8 cellular contexts compared by ENCODE assay signal in genomic region chr14:89701079-89702043, GRCh38.
DNase-seq lines count a peak whose midpoint lies in the region; ATAC-seq, FAIRE-seq and TF ChIP-seq lines count a peak whose summit lies in the region.

No MANE protein-coding gene starts in this region.

- POLR2A ChIA-PET in SK-N-SH (lab: Yijun Ruan, JAX): no interaction called here

- 30% methylated on average over 36 of the region's 85 CpGs for WGBS in SK-N-SH (ENCODE audit: low lambda C conversion rate)
- WGBS in pancreas, 2 donors: 5 to 13% methylated on average over 39 to 80 of the region's 85 CpGs
- WGBS in thymus: 10% methylated on average over 85 of the region's 85 CpGs

- H3K36me3 Mint-ChIP-seq in activated naive CD4-positive, alpha-beta T cell treated with anti-CD3 and anti-CD28 coated beads, Interleukin-2, amount 50 U/mL, for 72 hours: peaks cover 0 to 45% of the 10 kb centered on the region in 2 donors

- H3K4me2 ChIP-seq in SK-N-SH: peak overlapping the region; percentile 75

- CTCF ChIA-PET in SK-N-SH (lab: Yijun Ruan, JAX): interaction anchor here (0.8 to 1.4 kb wide), 5 partner anchors 9 to 313 kb away, joined by 3 read pairs; no protein-coding TSS in a partner anchor

- TF ChIP-seq CTCF in SK-N-SH (IDR thresholded peaks at IDR 0.05) (no peak), pancreas (IDR thresholded peaks at IDR 0.05) (no peak)

- H2AFZ ChIP-seq in SK-N-SH (ENCODE audit: low read depth): peak overlapping the region; percentile 97

- TF ChIP-seq RAD21 in SK-N-SH (IDR thresholded peaks at IDR 0.05; ENCODE audit: low read length): peak; percentile 20; the same call in 1 of the 2 replicates

- no peaks in the 10 kb centered on the region for H3K79me2 ChIP-seq in SK-N-SH (ENCODE audit: insufficient read depth)

- intact Hi-C loops in Right ventricle myocardium superior (cut with DNase I): loop anchor here (5.0 kb wide), 1 partner anchor 284 kb away; the partner anchor contains the start of gene FOXN3
- intact Hi-C loops in pancreas (cut with DNase I): no loop called here

- H3K36me3 ChIP-seq in SK-N-SH (replicated peaks in 1 of 2; ENCODE audit: control insufficient read depth in 1 of 2, insufficient read depth in 2 of 2, low read length in 1 of 2) (no peaks in the 10 kb centered on the region), pancreas (no peaks in the 10 kb centered on the region), thymus (ENCODE audit: control insufficient read depth, insufficient read depth) (no peaks in the 10 kb centered on the region)

- FAIRE-seq in pancreas (lab: Jason Lieb, UNC): no peak

- peak overlapping the region; percentile 60 to 90 for H3K27ac Mint-ChIP-seq in activated naive CD4-positive, alpha-beta T cell treated with anti-CD3 and anti-CD28 coated beads, Interleukin-2, amount 50 U/mL, for 72 hours

- peak; percentile 63 for DNase-seq in DMS 273 treated with DMSO at 0.1 percent for 48 hours (lab: John Stamatoyannopoulos, UW)
- peak; percentile 36 for DNase-seq in LHCN-M2 (ENCODE audit: low read depth)
- DNase-seq in SK-N-SH: peak; percentile 96
- DNase-seq in activated naive CD4-positive, alpha-beta T cell treated with anti-CD3 and anti-CD28 coated beads, Interleukin-2, amount 50 U/mL, for 72 hours (ENCODE audit: low spot score in 2 of 2): peak; percentile 79 to 85
- DNase-seq in Right ventricle myocardium superior: peak; percentile 93
- DNase-seq in pancreas: peak; percentile 83 to 94 (median 92)

- H3K4me3 ChIP-seq in SK-N-SH (ENCODE audit: low read depth in 2 of 2, low read length in 1 of 2): peak overlapping the region; percentile 56 to 62
- peak overlapping the region; percentile 34 to 65 (median 59) for H3K4me3 ChIP-seq in pancreas
- peak overlapping the region; percentile 58 for H3K4me3 ChIP-seq in thymus (ENCODE audit: low read length)

- H3K4me1 ChIP-seq in SK-N-SH (ENCODE audit: control insufficient read depth in 1 of 2, insufficient read depth in 2 of 2, low read depth in 1 of 2, low read length in 1 of 2) (peaks cover 0 to 14% of the 10 kb centered on the region in 2 experiments; a peak in 2 of 4 replicates), pancreas (peaks cover 0 to 5% (median 0%) of the 10 kb centered on the region in 3 donors), thymus (ENCODE audit: control insufficient read depth, insufficient read depth, low read length) (peaks cover 12% of the 10 kb centered on the region)

- H3K27ac ChIP-seq in SK-N-SH (ENCODE audit: low read depth in 2 of 2, low read length in 1 of 2) (peak overlapping the region; percentile 12 to 89; a peak in 3 of 4 replicates), pancreas (peak overlapping the region; percentile 43 to 55 (median 49)), thymus (ENCODE audit: low read depth) (peak overlapping the region; percentile 68)

- H3K9me3 ChIP-seq in SK-N-SH (0 out of 2 replicates have a peak, but pooled peaks cover 5% of the 10 kb centered on the region), pancreas (no peaks in the 10 kb centered on the region), thymus (ENCODE audit: control insufficient read depth) (no peaks in the 10 kb centered on the region)

- ATAC-seq in GM21786 (IDR thresholded peaks at IDR 0.05; ENCODE audit: unreplicated experiment): peak; percentile 76
- peak; percentile 82 to 89 for ATAC-seq in activated naive CD4-positive, alpha-beta T cell treated with anti-CD3 and anti-CD28 coated beads, Interleukin-2, amount 50 U/mL, for 72 hours
- ATAC-seq in Right ventricle myocardium superior (ENCODE audit: poor library complexity): peak; percentile 96
- ATAC-seq in pancreas: peak; percentile 94 to 97 (median 96)

- H3F3A ChIP-seq in SK-N-SH (replicated peaks; ENCODE audit: insufficient read depth): no peaks in the 10 kb centered on the region

- peak overlapping the region; percentile 49; the same call in 1 of the 2 replicates for H3K9ac ChIP-seq in SK-N-SH

- no peaks in the 10 kb centered on the region for H3K9me2 ChIP-seq in SK-N-SH

- H4K20me1 ChIP-seq in SK-N-SH (ENCODE audit: insufficient read depth): no peaks in the 10 kb centered on the region

- TF ChIP-seq EP300 in SK-N-SH (IDR thresholded peaks at IDR 0.05; ENCODE audit: borderline replicate concordance in 1 of 2, low read depth in 1 of 2, low read length in 1 of 2): no peak

- H3K27me3 ChIP-seq in SK-N-SH (ENCODE audit: insufficient read depth): no peaks in the 10 kb centered on the region
- H3K27me3 ChIP-seq in pancreas: no peaks in the 10 kb centered on the region
- H3K27me3 ChIP-seq in thymus (ENCODE audit: control insufficient read depth, insufficient read depth): no peaks in the 10 kb centered on the region

- H3K9me3 Mint-ChIP-seq in activated naive CD4-positive, alpha-beta T cell treated with anti-CD3 and anti-CD28 coated beads, Interleukin-2, amount 50 U/mL, for 72 hours: peaks cover 13 to 55% of the 10 kb centered on the region in 2 donors

TF ChIP-seq in SK-N-SH, 30 proteins besides CTCF, POLR2A, EP300 and RAD21:
- TF ChIP-seq TEAD4 (IDR thresholded peaks at IDR 0.05; ENCODE audit: borderline replicate concordance, insufficient read depth): no peak
- no peak for TF ChIP-seq FOXJ3 (CRISPR knock-in tag; IDR thresholded peaks at IDR 0.05)
- TF ChIP-seq ZBTB33 (IDR thresholded peaks at IDR 0.05; ENCODE audit: borderline replicate concordance, low read depth): no peak
- TF ChIP-seq USF2 (IDR thresholded peaks at IDR 0.05; ENCODE audit: borderline replicate concordance, low read depth, low read length): 0 out of 2 replicates have a peak, but pooled peaks have one; percentile 4
- TF ChIP-seq POLR2AphosphoS5 (IDR thresholded peaks at IDR 0.05; ENCODE audit: low read depth, low read length): 0 out of 2 replicates have a peak, but pooled peaks have one; percentile 19
- TF ChIP-seq ELF1 (IDR thresholded peaks at IDR 0.05): no peak
- TF ChIP-seq TCF12 (IDR thresholded peaks at IDR 0.05): no peak
- TF ChIP-seq SMC3 (IDR thresholded peaks at IDR 0.05; ENCODE audit: low read depth, low read length): no peak; the same call in none of the 2 replicates
- TF ChIP-seq MEF2A (IDR thresholded peaks at IDR 0.05; ENCODE audit: borderline replicate concordance, low read depth): no peak
- TF ChIP-seq, protein P1, sequence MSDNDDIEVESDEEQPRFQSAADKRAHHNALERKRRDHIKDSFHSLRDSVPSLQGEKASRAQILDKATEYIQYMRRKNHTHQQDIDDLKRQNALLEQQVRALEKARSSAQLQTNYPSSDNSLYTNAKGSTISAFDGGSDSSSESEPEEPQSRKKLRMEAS (IDR thresholded peaks at IDR 0.05; ENCODE audit: low read depth): peak; percentile 97
- TF ChIP-seq NRF1 (IDR thresholded peaks at IDR 0.05; ENCODE audit: low read depth, low read length): peak; percentile 54; the same call in 1 of the 2 replicates
- TF ChIP-seq FOSL2 (IDR thresholded peaks at IDR 0.05; ENCODE audit: borderline replicate concordance, low read depth): no peak
- TF ChIP-seq TAF1 (IDR thresholded peaks at IDR 0.05; ENCODE audit: borderline replicate concordance, low read depth, low read length): no peak
- peak; percentile 52; the same call in 1 of the 2 replicates for TF ChIP-seq USF1 (IDR thresholded peaks at IDR 0.05; ENCODE audit: borderline replicate concordance, low read depth)
- peak; percentile 27 for TF ChIP-seq CHD2 (IDR thresholded peaks at IDR 0.05; ENCODE audit: low read length, partially characterized antibody)
- TF ChIP-seq RXRA (IDR thresholded peaks at IDR 0.05; ENCODE audit: borderline replicate concordance, low read depth): no peak
- no peak for TF ChIP-seq RCOR1 (IDR thresholded peaks at IDR 0.05; ENCODE audit: low read length)
- TF ChIP-seq SIN3A (IDR thresholded peaks at IDR 0.05; ENCODE audit: borderline replicate concordance, low read depth, low read length): no peak
TF ChIP-seq in SK-N-SH: peak in this region for 6.

Comparison
In these comparisons a context has a peak if more than half of its experiments do, and no peak if none do; other contexts are left out.
1. Peak in every context shown above with its lines: DNase-seq, ATAC-seq, H3K4me3 ChIP-seq and H3K27ac ChIP-seq.
2. DNase-seq: peak in every context shown above with its lines; median percentile 96 in SK-N-SH; 93 in Right ventricle myocardium superior; 92 in pancreas; 82 in activated naive CD4-positive, alpha-beta T cell treated with anti-CD3 and anti-CD28 coated beads, Interleukin-2, amount 50 U/mL, for 72 hours; 63 in DMS 273 treated with DMSO at 0.1 percent for 48 hours; 36 in LHCN-M2.